Comparison of ENCODE assay signal across 8 cellular contexts in the genomic region with DNA sequence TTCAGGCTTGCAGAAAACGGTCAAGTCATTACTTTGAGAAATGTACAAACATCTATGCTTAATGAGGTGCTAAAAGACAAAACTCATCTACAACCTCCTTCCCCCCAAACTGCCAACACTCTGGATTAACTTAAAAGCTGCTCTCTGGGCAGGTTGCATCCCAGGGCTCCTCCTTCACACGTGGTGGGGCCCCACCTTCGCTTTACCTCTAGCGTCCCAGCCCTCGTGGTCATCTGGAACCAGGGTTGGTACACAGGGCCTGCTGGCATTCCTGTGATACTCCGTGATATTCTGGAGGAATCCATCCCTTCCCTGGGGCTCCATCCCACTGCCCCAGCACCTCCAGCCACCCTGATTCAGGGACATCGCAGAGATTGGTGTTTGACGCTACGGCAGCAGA. TPM values are rescaled to one million over a fixed set of nuclear protein-coding genes. Genes with fewer than 3 reads are reported as not detected.
DNase-seq lines count a peak whose midpoint lies in the region; ATAC-seq, FAIRE-seq and TF ChIP-seq lines count a peak whose summit lies in the region.
"Had no signal": no experiment of that assay in that cellular context is flagged by ENCODE, and none has a peak within 500 bp of the region (broad histone marks: within the 10 kb centered on the region; RNA-seq: fewer than 3 reads in every experiment).

No MANE protein-coding gene starts in this region.

- peak; percentile 69 for DNase-seq in H7
- no peak for DNase-seq in foreskin fibroblast
- DNase-seq in smooth muscle cell (lab: John Stamatoyannopoulos, UW; ENCODE audit: unreplicated experiment): no peak
- DNase-seq in T1000 (lab: John Stamatoyannopoulos, UW): no peak
- DNase-seq in RCC 7860 (ENCODE audit: low spot score): no peak
- DNase-seq: occipital lobe had no signal

- peaks cover 85% of the 10 kb centered on the region for H4K20me1 ChIP-seq in smooth muscle cell (ENCODE audit: low read depth)

- no peaks in the 10 kb centered on the region for H3K9me3 ChIP-seq in smooth muscle cell (replicated peaks; ENCODE audit: low read depth)

- H3K27ac ChIP-seq in VCaP (peak overlapping the region; percentile 42; the same call in 1 of the 2 replicates), smooth muscle cell (ENCODE audit: low read depth) (peak overlapping the region; percentile 93)

- 53% methylated on average over 9 of the region's 9 CpGs for WGBS in smooth muscle cell (ENCODE audit: low lambda C conversion rate)

- peak overlapping the region; percentile 74 for H3K4me2 ChIP-seq in smooth muscle cell

- no peak for TF ChIP-seq CTCF in VCaP (conservative IDR thresholded peaks at IDR 0.05)
- no peak for TF ChIP-seq CTCF in foreskin fibroblast (IDR thresholded peaks at IDR 0.05; ENCODE audit: low read depth, low read length)
- no peak for TF ChIP-seq CTCF in smooth muscle cell (IDR thresholded peaks at IDR 0.05; ENCODE audit: borderline replicate concordance, insufficient read depth, poor library complexity, severe bottlenecking)

- peaks cover 15% of the 10 kb centered on the region for H3K4me1 ChIP-seq in smooth muscle cell (ENCODE audit: low read depth)

- ATAC-seq in HG02938 (IDR thresholded peaks at IDR 0.05; ENCODE audit: unreplicated experiment): no peak

- no peak overlapping the region for H3K4me3 ChIP-seq in H7 (ENCODE audit: insufficient read depth, low read depth, low read length)
- peak overlapping the region; percentile 27 to 39 for H3K4me3 ChIP-seq in foreskin fibroblast (ENCODE audit: low read depth in 1 of 2, low read length in 2 of 2)
- H3K4me3 ChIP-seq in smooth muscle cell: peak overlapping the region; percentile 3

- peaks cover 79% of the 10 kb centered on the region for H3K79me2 ChIP-seq in smooth muscle cell (ENCODE audit: low read depth)

- no peak for FAIRE-seq in RCC 7860 (lab: Jason Lieb, UNC)

- H3K9ac ChIP-seq in smooth muscle cell (ENCODE audit: low read depth): peak overlapping the region; percentile 19

- H3K36me3 ChIP-seq in H7 (replicated peaks; ENCODE audit: control insufficient read depth, insufficient read depth, low read length) (no peaks in the 10 kb centered on the region), smooth muscle cell (ENCODE audit: low read depth) (no peaks in the 10 kb centered on the region)

- no peak overlapping the region for H2AFZ ChIP-seq in smooth muscle cell (ENCODE audit: low read depth)

- peaks cover 35% of the 10 kb centered on the region for H3F3A ChIP-seq in smooth muscle cell (ENCODE audit: low read depth)

- H3K27me3 ChIP-seq in H7 (ENCODE audit: control insufficient read depth, insufficient read depth, low read length) (peaks cover 11% of the 10 kb centered on the region), smooth muscle cell (ENCODE audit: low read depth) (no peaks in the 10 kb centered on the region)

RNA-seq across cellular contexts. Expression of a gene that starts 4.8 kb away (rescaled TPM):
- 26.6 and 32.0 TPM in 2 replicates for total RNA-seq in H7 (2014; rRNA removed; shearing (Covaris generic))
- total RNA-seq in smooth muscle cell: 48.3 and 55.6 TPM in 2 replicates
- polyA plus RNA-seq in smooth muscle cell: 98.1 and 101 TPM in 2 replicates
